ENCODE assay signal across 8 cellular contexts in the genomic region with DNA sequence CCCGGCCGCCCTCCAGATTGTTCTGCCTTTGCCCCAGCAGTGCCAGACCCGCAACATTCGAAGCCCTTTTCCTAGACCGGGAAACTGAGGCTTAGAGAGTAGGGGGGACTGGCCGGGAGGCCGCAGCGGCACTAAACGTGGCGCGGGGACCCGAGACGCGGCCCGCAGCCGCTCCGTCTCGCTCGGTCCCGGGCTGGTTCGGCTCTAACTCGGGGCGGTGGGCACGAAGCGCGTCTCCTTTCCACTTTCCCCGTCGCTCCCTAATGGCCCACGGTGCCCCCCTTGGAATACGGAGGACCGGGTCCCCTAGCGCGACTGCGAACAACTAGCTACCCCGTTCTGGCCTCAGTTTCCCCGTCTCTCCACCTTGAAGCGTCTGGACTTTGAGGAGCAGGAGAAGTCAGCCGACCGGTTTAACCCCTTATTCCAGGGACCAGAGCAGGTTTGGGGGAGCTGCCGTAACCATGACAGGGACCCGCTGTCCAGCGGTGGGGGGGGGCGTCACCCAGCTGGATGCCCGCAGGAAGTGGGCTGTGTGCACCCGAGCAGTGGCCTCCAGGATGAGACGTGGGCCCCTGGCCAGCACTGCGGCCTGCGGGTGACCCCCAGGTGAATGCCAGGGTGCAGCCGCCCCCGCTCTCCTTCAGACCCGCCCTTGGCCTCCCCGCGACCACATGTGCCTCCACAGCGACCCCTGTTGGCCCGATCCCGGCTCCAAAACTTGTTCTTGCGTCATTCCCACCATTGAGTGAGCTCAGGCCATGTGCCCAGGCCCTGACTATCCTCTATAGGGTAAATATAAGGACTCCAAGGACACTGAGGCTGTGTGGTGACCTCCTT. TPM values are rescaled to one million over a fixed set of nuclear protein-coding genes. Genes with fewer than 3 reads are reported as not detected.
DNase-seq lines count a peak whose midpoint lies in the region; ATAC-seq, FAIRE-seq and TF ChIP-seq lines count a peak whose summit lies in the region.

No MANE protein-coding gene starts in this region.

- peaks cover 62% of the 10 kb centered on the region for H3K27me3 Mint-ChIP-seq in dendritic cell treated with granulocyte-macrophage colony-stimulating factor and Interleukin-4, amounts not matched to agents 40 ng/mL and 50 ng/mL, for 4 days

- peak; percentile 72 for ATAC-seq in left lung
- no peak for ATAC-seq in GM21381 (IDR thresholded peaks at IDR 0.05; ENCODE audit: unreplicated experiment)
- ATAC-seq in HG03565 (IDR thresholded peaks at IDR 0.05; ENCODE audit: unreplicated experiment) = no peak

- peak overlapping the region; percentile 66 to 81 for H3K4me3 ChIP-seq in left lung

- peaks cover 0 to 8% of the 10 kb centered on the region in 2 donors for H3K36me3 ChIP-seq in left lung

- H3K27ac ChIP-seq in left lung = peak overlapping the region; percentile 90 to 98

- peak; percentile 57 for FAIRE-seq in GM12892 (lab: Jason Lieb, UNC)

- peak overlapping the region; percentile 80 for H3K4me3 Mint-ChIP-seq in dendritic cell treated with granulocyte-macrophage colony-stimulating factor and Interleukin-4, amounts not matched to agents 40 ng/mL and 50 ng/mL, for 4 days

- TF ChIP-seq POLR2A in GM12892 (IDR thresholded peaks at IDR 0.05; ENCODE audit: low read depth, low read length) = no peak

- H3K9me3 Mint-ChIP-seq in dendritic cell treated with granulocyte-macrophage colony-stimulating factor and Interleukin-4, amounts not matched to agents 40 ng/mL and 50 ng/mL, for 4 days = no peaks in the 10 kb centered on the region

- peaks cover 42 to 89% of the 10 kb centered on the region in 2 donors for H3K4me1 ChIP-seq in left lung

- H3K9me3 ChIP-seq in left lung = no peaks in the 10 kb centered on the region

- H3K36me3 Mint-ChIP-seq in dendritic cell treated with granulocyte-macrophage colony-stimulating factor and Interleukin-4, amounts not matched to agents 40 ng/mL and 50 ng/mL, for 4 days (ENCODE audit: low read depth) = peaks cover 19% of the 10 kb centered on the region

- DNase-seq in GM12892 (ENCODE audit: insufficient read length) (peak; percentile 87), NCI-H2171 (lab: John Stamatoyannopoulos, UW) (peak; percentile 40), left lung (peak; percentile 90 to 91)
- DNase-seq in activated CD4-positive, alpha-beta T cell treated with anti-CD3 and anti-CD28 coated beads, Interleukin-2, amount 50 U/mL, for 48 hours = peak; percentile 92 to 94
- peak; percentile 84 for DNase-seq in stimulated activated CD4-positive, alpha-beta T cell treated with anti-CD3 and anti-CD28 coated beads, Interleukin-1b, Interleukin-23, amount 100 ng/mL, for 48 hours

- peak overlapping the region; percentile 75 for H3K27ac Mint-ChIP-seq in dendritic cell treated with granulocyte-macrophage colony-stimulating factor and Interleukin-4, amounts not matched to agents 40 ng/mL and 50 ng/mL, for 4 days

- peak; percentile 77 to 81 for TF ChIP-seq CTCF in left lung (IDR thresholded peaks at IDR 0.05)

- peaks cover 70% of the 10 kb centered on the region for H3K4me1 Mint-ChIP-seq in dendritic cell treated with granulocyte-macrophage colony-stimulating factor and Interleukin-4, amounts not matched to agents 40 ng/mL and 50 ng/mL, for 4 days (ENCODE audit: low read depth)

- H3K27me3 ChIP-seq in left lung = peaks cover 0 to 80% of the 10 kb centered on the region in 2 donors

- intact Hi-C loops in dendritic cell treated with granulocyte-macrophage colony-stimulating factor and Interleukin-4, amounts not matched to agents 40 ng/mL and 50 ng/mL, for 4 days (cut with micrococcal nuclease) = loop anchor here (2.0 kb wide), 1 partner anchor 17 kb away; no protein-coding TSS in a partner anchor
- intact Hi-C loops in left lung (cut with DNase I) = no loop called here

RNA-seq across cellular contexts. Expression of gene CDC42EP1, which starts 1.1 kb away (rescaled TPM):
- not detected for polyA plus RNA-seq in GM12892 (2012; ENCODE audit: missing spikeins)
- 10 to 100 TPM; 74.0 to 84.3 TPM for total RNA-seq in left lung

RNA-seq across cellular contexts. Expression of gene LGALS2, which starts 18.5 kb away (rescaled TPM):
- polyA plus RNA-seq in GM12892 (2012; ENCODE audit: missing spikeins) = not detected
- under 1 TPM in 1 of 2 donors, not detected in 1; 0.61 TPM for total RNA-seq in left lung

RNA-seq across cellular contexts. Expression of gene CARD10, which starts 42.2 kb away (rescaled TPM):
- not detected for polyA plus RNA-seq in GM12892 (2012; ENCODE audit: missing spikeins)
- 10 to 100 TPM; 10.3 to 13.6 TPM for total RNA-seq in left lung

RNA-seq across cellular contexts. Expression of gene GGA1, which starts 47.2 kb away (rescaled TPM):
- 36.3 TPM for polyA plus RNA-seq in GM12892 (2012; ENCODE audit: missing spikeins)
- total RNA-seq in left lung = 10 to 100 TPM; 53.0 to 64.3 TPM

Comparison
In these comparisons a context has a peak if more than half of its experiments do, and no peak if none do; other contexts are left out.
1. DNase-seq: peak in every context shown above with its lines; median percentile 93 in activated CD4-positive, alpha-beta T cell treated with anti-CD3 and anti-CD28 coated beads, Interleukin-2, amount 50 U/mL, for 48 hours; 90 in left lung; 87 in GM12892; 84 in stimulated activated CD4-positive, alpha-beta T cell treated with anti-CD3 and anti-CD28 coated beads, Interleukin-1b, Interleukin-23, amount 100 ng/mL, for 48 hours; 40 in NCI-H2171.